Comparison of ENCODE assay signal across 15 cellular contexts in the genomic region with DNA sequence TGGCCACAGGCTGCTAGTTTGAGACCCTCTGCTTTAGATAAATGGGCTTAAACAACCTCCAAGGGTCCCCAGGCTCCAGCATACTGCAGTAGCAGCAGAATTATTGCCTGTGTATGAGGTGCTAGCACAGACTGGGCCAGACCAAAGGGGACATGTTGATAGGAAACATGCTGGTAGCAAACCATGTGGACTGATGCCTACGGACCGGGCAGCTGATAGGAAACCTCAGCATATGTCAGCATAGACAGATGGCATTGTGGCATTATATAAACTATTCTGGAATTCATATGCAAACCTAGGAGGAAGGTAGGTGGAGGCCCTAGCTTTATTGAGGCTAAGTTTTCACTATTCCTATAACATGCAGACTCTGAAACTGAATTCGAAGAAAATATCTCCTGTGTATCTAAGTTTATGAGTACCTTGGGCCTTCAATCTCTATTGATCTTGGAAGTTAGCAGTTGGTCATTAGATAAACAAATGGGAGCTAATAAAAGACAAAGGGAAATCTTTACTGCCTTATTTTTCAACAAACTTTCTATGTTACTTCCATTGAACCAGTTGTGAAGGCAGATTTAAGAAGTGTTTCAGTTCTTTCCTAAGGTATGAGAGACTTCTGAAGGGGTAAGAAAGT. TPM values are rescaled to one million over a fixed set of nuclear protein-coding genes. Genes with fewer than 3 reads are reported as not detected.
"Had no signal": no experiment of that assay in that cellular context is flagged by ENCODE, and none has a peak within 500 bp of the region (broad histone marks: within the 10 kb centered on the region; RNA-seq: fewer than 3 reads in every experiment).

No MANE protein-coding gene starts in this region.

- H3K27me3 Mint-ChIP-seq: activated CD4-positive, alpha-beta memory T cell treated with anti-CD3 and anti-CD28 coated beads, Interleukin-2, amount 10 ng/mL, durations not matched to agents 7 days and 5 days; dendritic cell treated with granulocyte-macrophage colony-stimulating factor and Interleukin-4, amounts not matched to agents 40 ng/mL and 50 ng/mL, for 4 days had no signal

- H3K4me1 ChIP-seq: uterus had no signal

- H3K9me3 ChIP-seq: lower lobe of right lung, neutrophil, spleen, thoracic aorta, uterus had no signal

- DNase-seq: activated CD4-positive, alpha-beta memory T cell treated with anti-CD3 and anti-CD28 coated beads, Interleukin-2, amount 10 ng/mL, durations not matched to agents 7 days and 5 days; activated CD8-positive, alpha-beta memory T cell treated with anti-CD3 and anti-CD28 coated beads, Interleukin-2, amount 50 U/mL, for 48 hours; activated naive CD4-positive, alpha-beta T cell; hippocampal formation; lower lobe of right lung; naive thymus-derived CD4-positive, alpha-beta T cell; spleen; stimulated activated CD4-positive, alpha-beta T cell treated with anti-CD3 and anti-CD28 coated beads, Interleukin-1b, Interleukin-23, amount 100 ng/mL, for 48 hours; stimulated activated naive CD4-positive, alpha-beta T cell; SW 1271; uterus had no signal

- H3K27ac Mint-ChIP-seq: activated CD4-positive, alpha-beta memory T cell treated with anti-CD3 and anti-CD28 coated beads, Interleukin-2, amount 10 ng/mL, durations not matched to agents 7 days and 5 days; dendritic cell treated with granulocyte-macrophage colony-stimulating factor and Interleukin-4, amounts not matched to agents 40 ng/mL and 50 ng/mL, for 4 days had no signal

- H3K36me3 ChIP-seq: neutrophil, thoracic aorta, uterus had no signal

- H3K4me3 ChIP-seq: lower lobe of right lung, spleen, thoracic aorta, uterus had no signal

- H3K4me3 Mint-ChIP-seq: activated CD4-positive, alpha-beta memory T cell treated with anti-CD3 and anti-CD28 coated beads, Interleukin-2, amount 10 ng/mL, durations not matched to agents 7 days and 5 days; dendritic cell treated with granulocyte-macrophage colony-stimulating factor and Interleukin-4, amounts not matched to agents 40 ng/mL and 50 ng/mL, for 4 days; naive thymus-derived CD4-positive, alpha-beta T cell had no signal

- H3K9me3 Mint-ChIP-seq: activated CD4-positive, alpha-beta memory T cell treated with anti-CD3 and anti-CD28 coated beads, Interleukin-2, amount 10 ng/mL, durations not matched to agents 7 days and 5 days; dendritic cell treated with granulocyte-macrophage colony-stimulating factor and Interleukin-4, amounts not matched to agents 40 ng/mL and 50 ng/mL, for 4 days had no signal

- H3K27me3 ChIP-seq: neutrophil, spleen, uterus had no signal

- ATAC-seq: lower lobe of right lung; naive thymus-derived CD4-positive, alpha-beta T cell; right cardiac atrium had no signal

- H3K27ac ChIP-seq: lower lobe of right lung, neutrophil, spleen, thoracic aorta, uterus had no signal

RNA-seq across cellular contexts. Expression of a gene that starts 1.7 kb away (rescaled TPM):
- polyA plus RNA-seq: naive thymus-derived CD4-positive, alpha-beta T cell had no signal
